ENCODE assay signal across 8 cellular contexts in the genomic region with DNA sequence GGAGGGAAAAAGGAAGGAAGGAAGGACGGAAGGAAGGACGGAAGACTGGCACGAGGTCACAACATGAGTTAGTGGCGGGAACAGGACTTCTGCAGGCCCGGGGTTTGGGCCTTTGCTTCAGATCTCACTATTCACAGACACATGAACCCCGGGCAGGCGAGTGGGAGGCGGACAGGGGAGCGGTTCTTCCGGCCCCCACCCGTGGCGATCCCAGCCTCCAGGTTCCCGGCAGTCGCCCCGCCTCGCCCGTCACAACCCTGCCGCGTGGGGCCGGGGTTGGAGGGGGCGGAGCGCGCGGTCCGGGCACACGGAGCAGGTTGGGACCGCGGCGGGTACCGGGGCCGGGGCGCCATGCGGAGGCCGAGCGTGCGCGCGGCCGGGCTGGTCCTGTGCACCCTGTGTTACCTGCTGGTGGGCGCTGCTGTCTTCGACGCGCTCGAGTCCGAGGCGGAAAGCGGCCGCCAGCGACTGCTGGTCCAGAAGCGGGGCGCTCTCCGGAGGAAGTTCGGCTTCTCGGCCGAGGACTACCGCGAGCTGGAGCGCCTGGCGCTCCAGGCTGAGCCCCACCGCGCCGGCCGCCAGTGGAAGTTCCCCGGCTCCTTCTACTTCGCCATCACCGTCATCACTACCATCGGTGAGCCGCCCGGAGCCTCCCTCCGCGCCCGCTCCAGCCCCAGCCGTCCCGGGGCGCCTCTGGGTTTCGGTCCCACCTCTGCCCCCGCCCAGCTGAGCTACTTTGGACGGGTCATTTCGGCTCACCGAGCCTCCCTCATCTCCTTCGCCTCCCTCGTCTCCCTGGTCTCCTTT. TPM values are rescaled to one million over a fixed set of nuclear protein-coding genes. Genes with fewer than 3 reads are reported as not detected.
DNase-seq lines count a peak whose midpoint lies in the region; ATAC-seq, FAIRE-seq and TF ChIP-seq lines count a peak whose summit lies in the region.

A gene (plus strand): TSS at position 306 of the 807 bp plus-strand sequence. CDS start 46 bp downstream, at position 352.

- H3K4me2 ChIP-seq in astrocyte (ENCODE audit: low read length) = peak within 1 kb of the TSS; percentile 85

- H3K9ac ChIP-seq in astrocyte (ENCODE audit: low read length) = peak within 1 kb of the TSS; percentile 11

- H3K4me1 ChIP-seq in CD8-positive, alpha-beta memory T cell (ENCODE audit: insufficient read depth, low read length) = peaks cover 4% of the 10 kb centered on the region
- H3K4me1 ChIP-seq in astrocyte (ENCODE audit: insufficient read depth, low read length) = peaks cover 12% of the 10 kb centered on the region

- ATAC-seq in HG02623 (IDR thresholded peaks at IDR 0.05; ENCODE audit: unreplicated experiment) = no peak

- peaks cover 43 to 65% of the 10 kb centered on the region in 2 donors for H3K27me3 Mint-ChIP-seq in CD8-positive, alpha-beta memory T cell
- peaks cover 58% of the 10 kb centered on the region for H3K27me3 Mint-ChIP-seq in astrocyte (ENCODE audit: low read depth, unreplicated experiment)

- H3K79me2 ChIP-seq in astrocyte (ENCODE audit: insufficient read depth, low read length) = no peaks in the 10 kb centered on the region

- peak within 1 kb of the TSS; percentile 65 to 81 (median 75) for H3K4me3 Mint-ChIP-seq in CD8-positive, alpha-beta memory T cell
- peak within 1 kb of the TSS; percentile 69 for H3K4me3 Mint-ChIP-seq in astrocyte (ENCODE audit: unreplicated experiment)

- H3K27me3 ChIP-seq in CD8-positive, alpha-beta memory T cell (ENCODE audit: insufficient read depth, low read length, poor library complexity, severe bottlenecking) = peaks cover 12% of the 10 kb centered on the region
- peaks cover 47% of the 10 kb centered on the region for H3K27me3 ChIP-seq in astrocyte (ENCODE audit: insufficient read depth, low read length)

- CTCF ChIA-PET in CD8-positive, alpha-beta memory T cell (lab: Charles Lee) = interaction anchor here (1.5 kb wide), 1 partner anchor 9 kb away, joined by 3 read pairs; no protein-coding TSS in a partner anchor

- peak within 1 kb of the TSS; percentile 57 for H2AFZ ChIP-seq in astrocyte (ENCODE audit: low read depth, low read length)

- peak in 3 of 5 donors; percentile 5 to 18 (median 10) for DNase-seq in CD8-positive, alpha-beta memory T cell
- DNase-seq in RPMI8226 (peak; percentile 32), astrocyte (ENCODE audit: low read depth) (no peak), iPS-NIHi11 (ENCODE audit: low spot score) (peak; percentile 56), NCI-H1436 treated with DMSO at 0.1 percent for 48 hours (lab: John Stamatoyannopoulos, UW) (no peak), ureter (ENCODE audit: low spot score) (no peak)
- peak; percentile 41 to 56 for DNase-seq in stimulated activated CD4-positive, alpha-beta T cell treated with anti-CD3 and anti-CD28 coated beads, Interleukin-1b, Interleukin-23, amount 100 ng/mL, for 4 hours (ENCODE audit: low read depth in 2 of 2)

- no peaks in the 10 kb centered on the region for H4K20me1 ChIP-seq in astrocyte (ENCODE audit: insufficient read depth, low read length)

- peak within 1 kb of the TSS; percentile 50 for H3K4me3 ChIP-seq in CD8-positive, alpha-beta memory T cell (ENCODE audit: low read length)
- peak within 1 kb of the TSS; percentile 43 for H3K4me3 ChIP-seq in astrocyte (ENCODE audit: insufficient read depth, low read depth, low read length)

- H3K9me3 ChIP-seq in CD8-positive, alpha-beta memory T cell (ENCODE audit: low read length) = no peaks in the 10 kb centered on the region
- H3K9me3 ChIP-seq in astrocyte (ENCODE audit: insufficient read depth, low read depth, low read length) = no peaks in the 10 kb centered on the region

- no peak for TF ChIP-seq CTCF in astrocyte (IDR thresholded peaks at IDR 0.05; ENCODE audit: insufficient read depth, low read depth, low read length)

- no peak for FAIRE-seq in astrocyte (lab: Jason Lieb, UNC)

- POLR2A ChIA-PET in CD8-positive, alpha-beta memory T cell (lab: Charles Lee) = no interaction called here

- H3K36me3 ChIP-seq in CD8-positive, alpha-beta memory T cell (ENCODE audit: insufficient read depth, low read length) = no peaks in the 10 kb centered on the region
- H3K36me3 ChIP-seq in astrocyte (ENCODE audit: insufficient read depth, low read length) = no peaks in the 10 kb centered on the region

- H3K4me1 Mint-ChIP-seq in CD8-positive, alpha-beta memory T cell = peaks cover 10 to 16% (median 16%) of the 10 kb centered on the region in 3 donors
- H3K4me1 Mint-ChIP-seq in astrocyte (ENCODE audit: low read depth, unreplicated experiment) = peaks cover 2% of the 10 kb centered on the region

- H3K36me3 Mint-ChIP-seq in CD8-positive, alpha-beta memory T cell = no peaks in the 10 kb centered on the region
- H3K36me3 Mint-ChIP-seq in astrocyte (ENCODE audit: low read depth, unreplicated experiment) = peaks cover 1% of the 10 kb centered on the region

- H3K27ac Mint-ChIP-seq in CD8-positive, alpha-beta memory T cell = peak within 1 kb of the TSS in 3 of 8 donors; percentile 36 to 71 (median 61)
- peak within 1 kb of the TSS; percentile 34 for H3K27ac Mint-ChIP-seq in astrocyte (ENCODE audit: unreplicated experiment)

- H3K9me3 Mint-ChIP-seq in CD8-positive, alpha-beta memory T cell = no peaks in the 10 kb centered on the region
- H3K9me3 Mint-ChIP-seq in astrocyte (ENCODE audit: unreplicated experiment) = no peaks in the 10 kb centered on the region

- no peak within 1 kb of the TSS for H3K27ac ChIP-seq in CD8-positive, alpha-beta memory T cell (ENCODE audit: low read depth, low read length)
- H3K27ac ChIP-seq in astrocyte (ENCODE audit: low read depth, low read length) = no peak within 1 kb of the TSS

RNA-seq across cellular contexts. Expression of the gene that starts here (rescaled TPM):
- under 1 TPM; 0.09 to 0.15 TPM for total RNA-seq in CD8-positive, alpha-beta memory T cell
- not detected for polyA plus RNA-seq in CD8-positive, alpha-beta memory T cell
- total RNA-seq in astrocyte (0.14 and 0.17 TPM in 2 replicates), ureter (3.4 TPM)

Comparison
In these comparisons a context has a peak if more than half of its experiments do, and no peak if none do; other contexts are left out.
1. Peak in DNase-seq and H3K4me3 ChIP-seq in CD8-positive, alpha-beta memory T cell; RNA of the gene not detected or under 1 TPM.
2. DNase-seq: peak in RPMI8226 (single experiment), iPS-NIHi11 (single experiment) and stimulated activated CD4-positive, alpha-beta T cell treated with anti-CD3 and anti-CD28 coated beads, Interleukin-1b, Interleukin-23, amount 100 ng/mL, for 4 hours (2 of 2); none in astrocyte (single experiment), NCI-H1436 treated with DMSO at 0.1 percent for 48 hours (single experiment) and ureter (single experiment).